1 cellular context compared by ENCODE assay signal in genomic region chr12:54424232-54424631, GRCh38.
TF ChIP-seq lines count a peak whose summit lies in the region.

No MANE protein-coding gene starts in this region.

TF ChIP-seq in A549, 52 proteins besides CTCF, POLR2A, EP300 and RAD21 (continued from another document):
- TF ChIP-seq BCL3 (IDR thresholded peaks at IDR 0.05) (no peak), ELK1 (IDR thresholded peaks at IDR 0.05; ENCODE audit: low read depth, low read length) (no peak), JUNB (IDR thresholded peaks at IDR 0.05) (no peak), NR3C1 (IDR thresholded peaks at IDR 0.05) (no peak), RFX5 (IDR thresholded peaks at IDR 0.05) (no peak), BHLHE40 (IDR thresholded peaks at IDR 0.05; ENCODE audit: low read depth, low read length) (no peak), CEBPB (IDR thresholded peaks at IDR 0.05) (no peak)
